19 cellular contexts compared by ENCODE assay signal in the genomic region with DNA sequence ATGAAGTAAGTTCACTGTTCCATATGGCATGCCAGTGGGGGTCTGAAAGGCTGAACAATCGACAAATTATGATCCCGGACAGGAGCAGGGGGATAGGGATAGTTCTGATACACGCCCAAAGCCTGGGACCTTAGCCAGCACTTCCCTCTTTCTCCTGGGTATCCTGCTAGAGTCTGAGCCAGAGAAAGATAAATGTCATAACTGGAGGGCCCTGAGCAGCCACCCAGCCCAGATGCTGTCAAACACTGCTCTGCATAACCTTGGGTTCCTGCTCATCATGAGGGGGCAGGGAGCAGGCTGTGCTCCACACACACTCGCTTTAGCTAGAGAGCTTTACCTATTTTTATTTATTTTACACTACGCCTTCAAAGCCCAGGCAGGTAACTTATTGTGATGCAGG. TPM values are rescaled to one million over a fixed set of nuclear protein-coding genes. Genes with fewer than 3 reads are reported as not detected.
DNase-seq lines count a peak whose midpoint lies in the region; ATAC-seq, FAIRE-seq and TF ChIP-seq lines count a peak whose summit lies in the region.
"Had no signal": no experiment of that assay in that cellular context is flagged by ENCODE, and none has a peak within 500 bp of the region (broad histone marks: within the 10 kb centered on the region; RNA-seq: fewer than 3 reads in every experiment).

No MANE protein-coding gene starts in this region.

- DNase-seq in HFFc6, result no peak
- DNase-seq in H1 (ENCODE audit: low read depth in 1 of 2, low spot score in 2 of 2), result no peak
- no peak for DNase-seq in left lobe of liver (ENCODE audit: low spot score)
- DNase-seq in stimulated activated naive B cell treated with anti-CD40 and anti-IgM and Interleukin-4, amounts not matched to agents 10 μg/mL and 1 μg/mL and 100 μg/mL, for 72 hours, result no peak
- no peak for DNase-seq in GM23248
- DNase-seq: activated CD4-positive, alpha-beta T cell treated with anti-CD3 and anti-CD28 coated beads, Interleukin-2, amount 10 ng/mL, durations not matched to agents 24 days and 14 days; left colon; MM.1S; NCI-H1436 treated with DMSO at 0.1 percent for 48 hours; SIG-M5; stimulated activated CD4-positive, alpha-beta T cell treated with anti-CD3 and anti-CD28 coated beads, Interleukin-4, amount 100 ng/mL, for 4 hours; T-cell had no signal

- no peak overlapping the region for H2AFZ ChIP-seq in H1 (ENCODE audit: low read length)
- H2AFZ ChIP-seq in GM23248, result no peak overlapping the region

- H3K36me3 Mint-ChIP-seq in HFFc6 (ENCODE audit: low read depth), result peaks cover 29% of the 10 kb centered on the region
- H3K36me3 Mint-ChIP-seq in stimulated activated naive B cell treated with anti-CD40 and anti-IgM and Interleukin-4, amounts not matched to agents 10 μg/mL and 1 μg/mL and 100 μg/mL, for 72 hours, result peaks cover 37 to 40% of the 10 kb centered on the region in 2 donors

- H3K27me3 ChIP-seq in H1 (replicated peaks in 1 of 4; ENCODE audit: control insufficient read depth in 3 of 4, extremely low read depth in 1 of 4, insufficient read depth in 3 of 4, low read length in 3 of 4) (no peaks in the 10 kb centered on the region), stomach smooth muscle (ENCODE audit: control insufficient read depth in 1 of 2, insufficient read depth in 2 of 2, low read length in 2 of 2) (no peaks in the 10 kb centered on the region), GM23248 (replicated peaks; ENCODE audit: insufficient read depth) (no peaks in the 10 kb centered on the region)
- H3K27me3 ChIP-seq: breast epithelium had no signal

- H3K18ac ChIP-seq in H1 (ENCODE audit: extremely low read depth, low read length), result no peak overlapping the region

- H3K4me1 ChIP-seq in H1 (replicated peaks in 1 of 4; ENCODE audit: control insufficient read depth in 3 of 4, insufficient read depth in 4 of 4, low read length in 3 of 4) (no peaks in the 10 kb centered on the region), stomach smooth muscle (ENCODE audit: control insufficient read depth, insufficient read depth, low read length) (peaks cover 4% of the 10 kb centered on the region), GM23248 (ENCODE audit: insufficient read depth) (peaks cover 23% of the 10 kb centered on the region)
- H3K4me1 ChIP-seq: breast epithelium had no signal

- no peak overlapping the region for H4K91ac ChIP-seq in H1 (replicated peaks; ENCODE audit: insufficient read length, low read length)

- no peaks in the 10 kb centered on the region for H3K23me2 ChIP-seq in H1 (ENCODE audit: low read depth, low read length)

- in situ Hi-C loops in GM23248 (cut with MboI), result no loop called here

- peak overlapping the region; percentile 52; the same call in 1 of the 2 replicates for H2BK5ac ChIP-seq in H1 (ENCODE audit: low read depth, low read length)

- POLR2A ChIA-PET in H1 (lab: Charles Lee; ENCODE audit: partially characterized antibody), result no interaction called here

- no peak overlapping the region for H2AK5ac ChIP-seq in H1 (ENCODE audit: low read depth, low read length)

- TF ChIP-seq RAD21 in H1 (IDR thresholded peaks at IDR 0.05 in 1 of 2, conservative IDR thresholded peaks at IDR 0.05 in 1 of 2; ENCODE audit: low read depth in 2 of 2, low read length in 2 of 2), result no peak

- H3K14ac ChIP-seq in H1 (ENCODE audit: insufficient read length), result no peak overlapping the region

- H3K27me3 Mint-ChIP-seq in HFFc6 (ENCODE audit: insufficient read depth), result peaks cover 2% of the 10 kb centered on the region
- H3K27me3 Mint-ChIP-seq in stimulated activated naive B cell treated with anti-CD40 and anti-IgM and Interleukin-4, amounts not matched to agents 10 μg/mL and 1 μg/mL and 100 μg/mL, for 72 hours, result no peaks in the 10 kb centered on the region
- H3K27me3 Mint-ChIP-seq: activated CD4-positive, alpha-beta T cell treated with anti-CD3 and anti-CD28 coated beads, Interleukin-2, amount 10 ng/mL, durations not matched to agents 24 days and 14 days; T-cell had no signal

- no peak overlapping the region for H3K27ac ChIP-seq in H1 (ENCODE audit: low read depth, low read length)
- peak overlapping the region; percentile 41 for H3K27ac ChIP-seq in stomach smooth muscle (ENCODE audit: low read length)
- no peak overlapping the region for H3K27ac ChIP-seq in GM23248
- H3K27ac ChIP-seq: C4-2B had no signal

- peaks cover 9 to 64% (median 29%) of the 10 kb centered on the region in 4 experiments; a peak in 7 of 8 replicates for H3K36me3 ChIP-seq in H1 (ENCODE audit: control insufficient read depth in 2 of 4, insufficient read depth in 4 of 4, low read length in 3 of 4)
- H3K36me3 ChIP-seq in stomach smooth muscle (ENCODE audit: control insufficient read depth in 2 of 2, insufficient read depth in 2 of 2, low read length in 2 of 2), result peaks cover 28 to 48% of the 10 kb centered on the region in 2 donors
- peaks cover 7% of the 10 kb centered on the region; the same call in 1 of the 2 replicates for H3K36me3 ChIP-seq in GM23248 (ENCODE audit: low read depth)
- H3K36me3 ChIP-seq: breast epithelium had no signal

- H3K9ac ChIP-seq in H1 (replicated peaks in 1 of 4; ENCODE audit: extremely low read depth in 1 of 4, low read depth in 3 of 4, low read length in 3 of 4), result no peak overlapping the region
- no peak overlapping the region for H3K9ac ChIP-seq in stomach smooth muscle (ENCODE audit: low read length in 2 of 2)
- H3K9ac ChIP-seq in GM23248, result no peak overlapping the region

- H4K20me1 ChIP-seq in H1 (replicated peaks in 1 of 2; ENCODE audit: control insufficient read depth in 1 of 2, insufficient read depth in 2 of 2, low read length in 2 of 2) (peaks cover 0 to 2% of the 10 kb centered on the region in 2 experiments), GM23248 (ENCODE audit: insufficient read depth) (no peaks in the 10 kb centered on the region)

- no peak overlapping the region for H4K5ac ChIP-seq in H1 (ENCODE audit: insufficient read length, low read depth, low read length)

- H2BK120ac ChIP-seq in H1 (replicated peaks; ENCODE audit: low read depth, low read length), result no peak overlapping the region

- H3K4me1 Mint-ChIP-seq in HFFc6 (ENCODE audit: low read depth), result peaks cover 29% of the 10 kb centered on the region
- H3K4me1 Mint-ChIP-seq in stimulated activated naive B cell treated with anti-CD40 and anti-IgM and Interleukin-4, amounts not matched to agents 10 μg/mL and 1 μg/mL and 100 μg/mL, for 72 hours, result no peaks in the 10 kb centered on the region
- H3K4me1 Mint-ChIP-seq: activated CD4-positive, alpha-beta T cell treated with anti-CD3 and anti-CD28 coated beads, Interleukin-2, amount 10 ng/mL, durations not matched to agents 24 days and 14 days; T-cell had no signal

- TF ChIP-seq EP300 in H1 (IDR thresholded peaks at IDR 0.05; ENCODE audit: borderline replicate concordance in 1 of 2, low read depth in 2 of 2, low read length in 2 of 2), result no peak

- CTCF ChIA-PET in H1 (lab: Charles Lee; ENCODE audit: partially characterized antibody), result interaction anchor here (2.5 kb wide), 1 partner anchor 10 kb away, joined by 10 read pairs; no protein-coding TSS in a partner anchor

- no peaks in the 10 kb centered on the region for H3K9me3 Mint-ChIP-seq in HFFc6
- H3K9me3 Mint-ChIP-seq in stimulated activated naive B cell treated with anti-CD40 and anti-IgM and Interleukin-4, amounts not matched to agents 10 μg/mL and 1 μg/mL and 100 μg/mL, for 72 hours, result no peaks in the 10 kb centered on the region
- H3K9me3 Mint-ChIP-seq: activated CD4-positive, alpha-beta T cell treated with anti-CD3 and anti-CD28 coated beads, Interleukin-2, amount 10 ng/mL, durations not matched to agents 24 days and 14 days; activated T-helper 2 cell treated with anti-CD3 and anti-CD28 coated beads, Interferon-gamma antibody, Interleukin-2, Interleukin-4, amounts not matched to agents 10 μg/mL and 5 μg/mL and 100 μg/mL, durations not matched to agents 14 hours and 24 hours and 36 hours; T-cell had no signal

- H3K79me2 ChIP-seq in H1 (ENCODE audit: control insufficient read depth in 1 of 2, insufficient read depth in 2 of 2, low read length in 2 of 2), result no peaks in the 10 kb centered on the region
- no peaks in the 10 kb centered on the region for H3K79me2 ChIP-seq in GM23248 (ENCODE audit: insufficient read depth)

- TF ChIP-seq POLR2A in H1 (IDR thresholded peaks at IDR 0.05; ENCODE audit: control extremely low read depth in 1 of 2, low read depth in 2 of 2, low read length in 2 of 2), result no peak

- no peak overlapping the region for H3K56ac ChIP-seq in H1 (replicated peaks; ENCODE audit: insufficient read length, low read depth, low read length)

- no peak for FAIRE-seq in H1 (lab: Jason Lieb, UNC)
- FAIRE-seq: GM18507 had no signal

- no peak overlapping the region for H3K23ac ChIP-seq in H1 (ENCODE audit: insufficient read length)

- ATAC-seq in left lobe of liver (peak; percentile 18), HG03039 (IDR thresholded peaks at IDR 0.05; ENCODE audit: unreplicated experiment) (no peak), GM21528 (IDR thresholded peaks at IDR 0.05; ENCODE audit: low FRiP score, unreplicated experiment) (no peak)
- ATAC-seq in stimulated activated naive B cell treated with anti-CD40 and anti-IgM and Interleukin-4, amounts not matched to agents 10 μg/mL and 1 μg/mL and 100 μg/mL, for 72 hours (replicated peaks), result no peak
- ATAC-seq: left colon, T-cell had no signal

- no peaks in the 10 kb centered on the region for H3K9me2 ChIP-seq in GM23248 (ENCODE audit: insufficient read depth)

- H4K8ac ChIP-seq in H1 (ENCODE audit: extremely low read depth, insufficient read depth, low read length), result no peak overlapping the region

- H3K4me3 ChIP-seq in H1 (ENCODE audit: extremely low read depth in 1 of 4, insufficient read depth in 2 of 4, low read depth in 3 of 4, low read length in 4 of 4), result no peak overlapping the region
- no peak overlapping the region for H3K4me3 ChIP-seq in stomach smooth muscle (ENCODE audit: low read length in 2 of 2)
- H3K4me3 ChIP-seq in GM23248, result no peak overlapping the region
- H3K4me3 ChIP-seq: breast epithelium had no signal

- H3K9me3 ChIP-seq in H1 (ENCODE audit: insufficient read depth in 2 of 2, low read depth in 1 of 2, low read length in 1 of 2) (no peaks in the 10 kb centered on the region), stomach smooth muscle (ENCODE audit: control insufficient read depth in 2 of 2, low read length in 2 of 2) (no peaks in the 10 kb centered on the region), GM23248 (ENCODE audit: low read depth) (no peaks in the 10 kb centered on the region)
- H3K9me3 ChIP-seq: breast epithelium had no signal

- no peak overlapping the region for H2BK12ac ChIP-seq in H1 (ENCODE audit: low read depth, low read length)

- no peak overlapping the region for H3K4ac ChIP-seq in H1 (replicated peaks; ENCODE audit: insufficient read length, low read depth, low read length)

- peaks cover 34% of the 10 kb centered on the region for H3F3A ChIP-seq in GM23248 (ENCODE audit: insufficient read depth)

- H2BK15ac ChIP-seq in H1 (ENCODE audit: low read length), result no peak overlapping the region

- H3K4me3 Mint-ChIP-seq in HFFc6, result no peak overlapping the region
- no peak overlapping the region for H3K4me3 Mint-ChIP-seq in stimulated activated naive B cell treated with anti-CD40 and anti-IgM and Interleukin-4, amounts not matched to agents 10 μg/mL and 1 μg/mL and 100 μg/mL, for 72 hours
- H3K4me3 Mint-ChIP-seq: activated CD4-positive, alpha-beta T cell treated with anti-CD3 and anti-CD28 coated beads, Interleukin-2, amount 10 ng/mL, durations not matched to agents 24 days and 14 days; T-cell had no signal

- H3K4me2 ChIP-seq in H1 (ENCODE audit: insufficient read depth in 1 of 2, low read depth in 2 of 2, low read length in 2 of 2) (no peak overlapping the region), GM23248 (ENCODE audit: unreplicated experiment) (no peak overlapping the region)

- no peak overlapping the region for H2BK20ac ChIP-seq in H1 (ENCODE audit: low read length)

- H3K79me1 ChIP-seq in H1 (ENCODE audit: low read depth, low read length), result no peaks in the 10 kb centered on the region

- TF ChIP-seq CTCF in HFFc6 (IDR thresholded peaks at IDR 0.05) (no peak), H1 (IDR thresholded peaks at IDR 0.05; ENCODE audit: control extremely low read depth in 1 of 3, insufficient read depth in 1 of 3, low read depth in 1 of 3, low read length in 3 of 3) (no peak)

- H3K27ac Mint-ChIP-seq in HFFc6, result peak overlapping the region; percentile 89; the same call in 1 of the 2 replicates
- H3K27ac Mint-ChIP-seq in stimulated activated naive B cell treated with anti-CD40 and anti-IgM and Interleukin-4, amounts not matched to agents 10 μg/mL and 1 μg/mL and 100 μg/mL, for 72 hours, result no peak overlapping the region
- H3K27ac Mint-ChIP-seq: activated CD4-positive, alpha-beta T cell treated with anti-CD3 and anti-CD28 coated beads, Interleukin-2, amount 10 ng/mL, durations not matched to agents 24 days and 14 days; activated T-helper 2 cell treated with anti-CD3 and anti-CD28 coated beads, Interferon-gamma antibody, Interleukin-2, Interleukin-4, amounts not matched to agents 10 μg/mL and 5 μg/mL and 100 μg/mL, durations not matched to agents 14 hours and 24 hours and 36 hours; T-cell had no signal

- WGBS in H1 (ENCODE audit: extremely low coverage in 1 of 2, insufficient coverage in 1 of 2, insufficient read length in 1 of 2, insufficient replicate concordance in 2 of 2, low coverage in 1 of 2, low lambda C conversion rate in 2 of 2, missing lambda C conversion rate in 1 of 2), 2 experiments, result 89% methylated on average over 5 of the region's 5 CpGs; no CpG with 5 or more reads in 1 of the 2 experiments
- WGBS in GM23248 (ENCODE audit: low coverage in 1 of 2, low lambda C conversion rate in 2 of 2, missing lambda C conversion rate in 2 of 2), 2 experiments, result 92 to 94% methylated on average over 5 of the region's 5 CpGs

RNA-seq across cellular contexts. Expression of gene EDEM2, which starts 12.2 kb away (rescaled TPM):
- 10 to 100 TPM; 29.5 to 33.3 (median 32.0) TPM for total RNA-seq in HFFc6 (2021; fragmentation: NEBNext Ultra II Directional; extraction: Animal tissue kit (Norgen Biotek cat#: 25700))
- total RNA-seq in H1 (2021; fragmentation: NEBNext Ultra II Directional; extraction: Animal tissue kit (Norgen Biotek cat#: 25700)), result 19.6 and 21.5 TPM in 2 replicates
- polyA plus RNA-seq in H1 (2011; rRNA removed) (15.2 and 18.6 TPM in 2 replicates), GM23248 (2016; fragmentation: Nextera tagmentation; extraction: Ambion mirVana) (31.9 and 33.5 TPM in 2 replicates)
- polyA plus RNA-seq in H1 (2011; cell fraction: cytosol; rRNA removed), result 19.0 TPM
- 29.2 TPM for polyA plus RNA-seq in H1 (2011; cell fraction: nucleus; rRNA removed)
- 21.3 to 26.0 TPM (median 25.2 TPM) in 4 replicates for polyA plus RNA-seq in H1 (2012, experiment 1 of 2)
- 29.2 TPM for polyA plus RNA-seq in H1 (2012, experiment 2 of 2)
- polyA plus RNA-seq in H1 (2013, experiment 1 of 2), result 20.4 TPM
- 24.0 TPM for polyA plus RNA-seq in H1 (2013, experiment 2 of 2)
- 17.5 and 17.8 TPM in 2 replicates for polyA minus RNA-seq in H1 (2011; rRNA and poly(A)+ RNA removed)
- 10.8 TPM for polyA minus RNA-seq in H1 (2011; cell fraction: cytosol; rRNA and poly(A)+ RNA removed)
- polyA minus RNA-seq in H1 (2011; cell fraction: nucleus; rRNA and poly(A)+ RNA removed), result 7.8 TPM
- 26.0 TPM for total RNA-seq in left lobe of liver
- total RNA-seq in GM23248 (2014; rRNA removed; shearing (Covaris generic)), result 25.8 and 34.9 TPM in 2 replicates

RNA-seq across cellular contexts. Expression of gene PROCR, which starts 37.0 kb away (rescaled TPM):
- 10 to 100 TPM; 21.0 to 29.6 (median 23.4) TPM for total RNA-seq in HFFc6 (2021; fragmentation: NEBNext Ultra II Directional; extraction: Animal tissue kit (Norgen Biotek cat#: 25700))
- 19.5 and 21.3 TPM in 2 replicates for total RNA-seq in H1 (2021; fragmentation: NEBNext Ultra II Directional; extraction: Animal tissue kit (Norgen Biotek cat#: 25700))
- polyA plus RNA-seq in H1 (2011; rRNA removed), result 42.9 and 54.4 TPM in 2 replicates
- 33.2 TPM for polyA plus RNA-seq in H1 (2011; cell fraction: cytosol; rRNA removed)
- polyA plus RNA-seq in H1 (2011; cell fraction: nucleus; rRNA removed), result 44.0 TPM
- 14.9 to 23.5 TPM (median 19.7 TPM) in 4 replicates for polyA plus RNA-seq in H1 (2012, experiment 1 of 2)
- polyA plus RNA-seq in H1 (2012, experiment 2 of 2), result 25.4 TPM
- 23.6 TPM for polyA plus RNA-seq in H1 (2013, experiment 1 of 2)
- 29.0 TPM for polyA plus RNA-seq in H1 (2013, experiment 2 of 2)
- polyA minus RNA-seq in H1 (2011; rRNA and poly(A)+ RNA removed), result 18.1 and 18.2 TPM in 2 replicates
- 11.0 TPM for polyA minus RNA-seq in H1 (2011; cell fraction: cytosol; rRNA and poly(A)+ RNA removed)
- polyA minus RNA-seq in H1 (2011; cell fraction: nucleus; rRNA and poly(A)+ RNA removed), result 13.2 TPM
- total RNA-seq in left lobe of liver, result 1.5 TPM
- 34.4 and 44.3 TPM in 2 replicates for total RNA-seq in GM23248 (2014; rRNA removed; shearing (Covaris generic))
- 38.5 and 38.7 TPM in 2 replicates for polyA plus RNA-seq in GM23248 (2016; fragmentation: Nextera tagmentation; extraction: Ambion mirVana)

RNA-seq across cellular contexts. Expression of gene TRPC4AP, which starts 42.3 kb away (rescaled TPM):
- total RNA-seq in HFFc6 (2021; fragmentation: NEBNext Ultra II Directional; extraction: Animal tissue kit (Norgen Biotek cat#: 25700)), result 10 to 100 TPM; 70.7 to 89.8 (median 81.6) TPM
- 72.7 and 73.1 TPM in 2 replicates for total RNA-seq in H1 (2021; fragmentation: NEBNext Ultra II Directional; extraction: Animal tissue kit (Norgen Biotek cat#: 25700))
- polyA plus RNA-seq in H1 (2011; rRNA removed), result 74.8 and 75.0 TPM in 2 replicates
- polyA plus RNA-seq in H1 (2011; cell fraction: cytosol; rRNA removed), result 83.5 TPM
- 155 TPM for polyA plus RNA-seq in H1 (2011; cell fraction: nucleus; rRNA removed)
- 56.3 to 69.0 TPM (median 65.1 TPM) in 4 replicates for polyA plus RNA-seq in H1 (2012, experiment 1 of 2)
- polyA plus RNA-seq in H1 (2012, experiment 2 of 2), result 65.2 TPM
- polyA plus RNA-seq in H1 (2013, experiment 1 of 2), result 47.6 TPM
- 43.1 TPM for polyA plus RNA-seq in H1 (2013, experiment 2 of 2)
- polyA minus RNA-seq in H1 (2011; rRNA and poly(A)+ RNA removed), result 108 and 112 TPM in 2 replicates
- polyA minus RNA-seq in H1 (2011; cell fraction: cytosol; rRNA and poly(A)+ RNA removed), result 45.4 TPM
- 45.4 TPM for polyA minus RNA-seq in H1 (2011; cell fraction: nucleus; rRNA and poly(A)+ RNA removed)
- total RNA-seq in left lobe of liver, result 27.6 TPM
- 57.0 and 63.4 TPM in 2 replicates for total RNA-seq in GM23248 (2014; rRNA removed; shearing (Covaris generic))
- polyA plus RNA-seq in GM23248 (2016; fragmentation: Nextera tagmentation; extraction: Ambion mirVana), result 92.7 and 93.4 TPM in 2 replicates
